ENCODE assay signal across 1 cellular context in genomic region chr18:28485210-28485801, GRCh38.
TF ChIP-seq lines count a peak whose summit lies in the region.

No MANE protein-coding gene starts in this region.

TF ChIP-seq in GM12878, 131 proteins besides CTCF, POLR2A, EP300 and RAD21 (continued from another document):
- no peak for TF ChIP-seq ATF3 (IDR thresholded peaks at IDR 0.05; ENCODE audit: borderline replicate concordance, extremely low read depth, low read depth, low read length)
- TF ChIP-seq NR2C1 (IDR thresholded peaks at IDR 0.05): no peak
